Comparison of ENCODE assay signal across 7 cellular contexts in genomic region chr17:14236032-14236431, GRCh38. TPM values are rescaled to one million over a fixed set of nuclear protein-coding genes. Genes with fewer than 3 reads are reported as not detected.
"Had no signal": no experiment of that assay in that cellular context is flagged by ENCODE, and none has a peak within 500 bp of the region (broad histone marks: within the 10 kb centered on the region; RNA-seq: fewer than 3 reads in every experiment).

No MANE protein-coding gene starts in this region.

RNA-seq across cellular contexts. Expression of gene CDRT15, which starts 0.6 kb away (rescaled TPM):
- total RNA-seq: LHCN-M2, MCF 10A, NCI-H460, OCI-LY7, PC-9, Right ventricle myocardium inferior, SK-MEL-5 had no signal
